Comparison of ENCODE assay signal across 33 cellular contexts in the genomic region with DNA sequence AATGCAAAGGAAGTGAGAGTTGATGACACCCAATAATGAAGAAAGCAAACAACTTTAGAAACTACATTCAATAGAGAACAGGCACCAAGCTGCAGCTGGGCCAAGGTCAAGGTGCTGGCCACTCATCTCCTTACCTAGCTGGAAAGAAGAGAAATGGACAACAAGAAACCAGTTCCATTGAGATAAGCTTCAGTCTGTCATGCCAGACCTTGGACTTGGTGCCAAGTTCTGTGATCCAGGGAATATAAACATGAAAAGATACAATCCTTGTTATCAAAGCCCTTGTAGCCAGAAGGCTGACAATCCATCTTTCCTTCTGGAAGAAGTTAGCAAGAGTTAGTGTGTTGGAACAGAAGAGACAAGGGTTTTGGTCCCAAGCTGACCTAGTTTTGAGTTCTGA.
"Had no signal": no experiment of that assay in that cellular context is flagged by ENCODE, and none has a peak within 500 bp of the region (broad histone marks: within the 10 kb centered on the region; RNA-seq: fewer than 3 reads in every experiment).

No MANE protein-coding gene starts in this region.

- H3K27ac ChIP-seq: neural progenitor cell, ovary, parathyroid adenoma, psoas muscle, right lobe of liver, sigmoid colon, spleen, suprapubic skin, thoracic aorta, thyroid gland, tibial nerve, upper lobe of left lung, vagina had no signal

- H3K36me3 Mint-ChIP-seq: naive thymus-derived CD4-positive, alpha-beta T cell; natural killer cell; neural progenitor cell; stimulated activated memory B cell treated with anti-CD40 and anti-IgM and Interleukin-4, amounts not matched to agents 10 μg/mL and 1 μg/mL and 100 μg/mL, for 72 hours had no signal

- H3K9me3 ChIP-seq: ovary, psoas muscle, right lobe of liver, sigmoid colon, spleen, suprapubic skin, thoracic aorta, thyroid gland, tibial nerve, upper lobe of left lung, vagina had no signal

- H3K9me3 Mint-ChIP-seq: neural progenitor cell; stimulated activated memory B cell treated with anti-CD40 and anti-IgM and Interleukin-4, amounts not matched to agents 10 μg/mL and 1 μg/mL and 100 μg/mL, for 72 hours had no signal

- H3K36me3 ChIP-seq: neural progenitor cell, ovary, right lobe of liver, sigmoid colon, spleen, suprapubic skin, thoracic aorta, thyroid gland, tibial nerve, upper lobe of left lung, vagina had no signal

- H3K4me3 ChIP-seq: neural progenitor cell, ovary, psoas muscle, right lobe of liver, sigmoid colon, smooth muscle cell, spleen, suprapubic skin, thoracic aorta, thyroid gland, tibial nerve, upper lobe of left lung, vagina had no signal

- H3K27ac Mint-ChIP-seq: naive thymus-derived CD4-positive, alpha-beta T cell; natural killer cell; nephron; neural progenitor cell; progenitor cell of endocrine pancreas; stimulated activated memory B cell treated with anti-CD40 and anti-IgM and Interleukin-4, amounts not matched to agents 10 μg/mL and 1 μg/mL and 100 μg/mL, for 72 hours; stimulated activated naive CD8-positive, alpha-beta T cell treated with anti-CD3 and anti-CD28 coated beads, Interleukin-15, amount 100 ng/mL, for 72 hours had no signal

- H3K4me3 Mint-ChIP-seq: naive thymus-derived CD4-positive, alpha-beta T cell; natural killer cell; nephron; neural progenitor cell; stimulated activated memory B cell treated with anti-CD40 and anti-IgM and Interleukin-4, amounts not matched to agents 10 μg/mL and 1 μg/mL and 100 μg/mL, for 72 hours; stimulated activated naive CD8-positive, alpha-beta T cell treated with anti-CD3 and anti-CD28 coated beads, Interleukin-15, amount 100 ng/mL, for 72 hours had no signal

- FAIRE-seq: urothelium cell line had no signal

- H3K9ac ChIP-seq: neural progenitor cell, parathyroid adenoma had no signal

- H3K4me1 ChIP-seq: neural progenitor cell, parathyroid adenoma, psoas muscle, right lobe of liver, sigmoid colon, spleen, suprapubic skin, thyroid gland, tibial nerve, upper lobe of left lung, vagina had no signal

- DNase-seq: naive thymus-derived CD4-positive, alpha-beta T cell; natural killer cell; occipital lobe; ovary; posterior cingulate gyrus; psoas muscle; right cardiac atrium; right lobe of liver; sigmoid colon; spleen; stimulated activated CD4-positive, alpha-beta T cell treated with anti-CD3 and anti-CD28 coated beads, Interleukin-12 subunit alpha, Interleukin-12 subunit beta, amount 100 ng/mL, for 4 hours; stimulated activated CD4-positive, alpha-beta T cell treated with anti-CD3 and anti-CD28 coated beads, Interleukin-1b, Interleukin-23, amount 100 ng/mL, for 48 hours; stimulated activated CD4-positive, alpha-beta T cell treated with anti-CD3 and anti-CD28 coated beads, Interleukin-4, amount 100 ng/mL, for 1 hour; stimulated activated CD4-positive, alpha-beta T cell treated with anti-CD3 and anti-CD28 coated beads, Interleukin-4, amount 100 ng/mL, for 4 hours; stimulated activated CD8-positive, alpha-beta memory T cell treated with anti-CD3 and anti-CD28 coated beads, Interleukin-4, amount 100 ng/mL, for 48 hours; stimulated activated naive CD4-positive, alpha-beta T cell; stimulated activated naive CD8-positive, alpha-beta T cell treated with anti-CD3 and anti-CD28 coated beads, Interleukin-15, amount 100 ng/mL, for 72 hours; stimulated activated naive CD8-positive, alpha-beta T cell treated with anti-CD3 and anti-CD28 coated beads, Interleukin-15, Interleukin-2, amounts not matched to agents 100 U/mL and 50 U/mL, for 24 hours; substantia nigra; thyroid gland; trophoblast cell; upper lobe of left lung had no signal

- H3K27me3 Mint-ChIP-seq: stimulated activated naive CD8-positive, alpha-beta T cell treated with anti-CD3 and anti-CD28 coated beads, Interleukin-15, amount 100 ng/mL, for 72 hours had no signal

- H3K27me3 ChIP-seq: neural progenitor cell, ovary, right lobe of liver, sigmoid colon, spleen, suprapubic skin, thyroid gland, tibial nerve, upper lobe of left lung, vagina had no signal

- H3K4me1 Mint-ChIP-seq: natural killer cell; nephron; neural progenitor cell; stimulated activated memory B cell treated with anti-CD40 and anti-IgM and Interleukin-4, amounts not matched to agents 10 μg/mL and 1 μg/mL and 100 μg/mL, for 72 hours; stimulated activated naive CD8-positive, alpha-beta T cell treated with anti-CD3 and anti-CD28 coated beads, Interleukin-15, amount 100 ng/mL, for 72 hours had no signal
